ENCODE assay signal across 14 cellular contexts in genomic region chr7:27243340-27244163, GRCh38. TPM values are rescaled to one million over a fixed set of nuclear protein-coding genes. Genes with fewer than 3 reads are reported as not detected.
DNase-seq lines count a peak whose midpoint lies in the region; ATAC-seq and TF ChIP-seq lines count a peak whose summit lies in the region.
"Had no signal": no experiment of that assay in that cellular context is flagged by ENCODE, and none has a peak within 500 bp of the region (broad histone marks: within the 10 kb centered on the region; RNA-seq: fewer than 3 reads in every experiment).

No MANE protein-coding gene starts in this region.

- H3K9me3 Mint-ChIP-seq in CD4-positive, alpha-beta memory T cell: peaks cover 0 to 5% (median 0%) of the 10 kb centered on the region in 8 donors
- peaks cover 0 to 8% (median 0%) of the 10 kb centered on the region in 5 experiments for H3K9me3 Mint-ChIP-seq in brain
- peaks cover 0 to 2% (median 0%) of the 10 kb centered on the region in 11 donors for H3K9me3 Mint-ChIP-seq in naive thymus-derived CD4-positive, alpha-beta T cell

- H2AFZ ChIP-seq in neural cell (ENCODE audit: low read depth, low read length): no peak overlapping the region

- H3F3A ChIP-seq in neural cell (ENCODE audit: insufficient read depth, low read length, poor library complexity, severe bottlenecking): no peaks in the 10 kb centered on the region

- peak overlapping the region in 4 of 7 donors; percentile 7 to 73 (median 48) for H3K27ac Mint-ChIP-seq in CD4-positive, alpha-beta memory T cell
- H3K27ac Mint-ChIP-seq in brain: peak overlapping the region in 1 of 5 experiments; percentile 36
- peak overlapping the region in 2 of 9 donors; percentile 36 to 52 for H3K27ac Mint-ChIP-seq in naive thymus-derived CD4-positive, alpha-beta T cell
- H3K27ac Mint-ChIP-seq: activated naive CD8-positive, alpha-beta T cell had no signal

- CTCF ChIA-PET in CD4-positive, alpha-beta memory T cell (lab: Charles Lee; ENCODE audit: partially characterized antibody): no interaction called here
- CTCF ChIA-PET in naive thymus-derived CD4-positive, alpha-beta T cell (lab: Charles Lee): no interaction called here

- ATAC-seq in naive thymus-derived CD4-positive, alpha-beta T cell: no peak
- ATAC-seq: heart right ventricle, HepG2 had no signal

- H3K9ac ChIP-seq in neural cell (ENCODE audit: low read length): no peak overlapping the region

- POLR2A ChIA-PET in CD4-positive, alpha-beta memory T cell (lab: Charles Lee; ENCODE audit: partially characterized antibody): no interaction called here
- POLR2A ChIA-PET in naive thymus-derived CD4-positive, alpha-beta T cell (lab: Charles Lee): no interaction called here

- 0 out of 2 replicates have a peak overlapping the region, but pooled peaks have one; percentile 27 for H3K27ac ChIP-seq in 22Rv1
- no peak overlapping the region for H3K27ac ChIP-seq in CD4-positive, alpha-beta memory T cell (ENCODE audit: low read depth, low read length)
- no peak overlapping the region for H3K27ac ChIP-seq in neural cell (ENCODE audit: low read length)
- no peak overlapping the region for H3K27ac ChIP-seq in naive thymus-derived CD4-positive, alpha-beta T cell (ENCODE audit: low read depth, low read length)
- no peak overlapping the region for H3K27ac ChIP-seq in stomach
- H3K27ac ChIP-seq: heart right ventricle had no signal

- no peaks in the 10 kb centered on the region for H3K36me3 ChIP-seq in CD4-positive, alpha-beta memory T cell (ENCODE audit: insufficient read depth, low read length)
- no peaks in the 10 kb centered on the region for H3K36me3 ChIP-seq in neural cell (ENCODE audit: insufficient read depth, low read length)
- no peaks in the 10 kb centered on the region for H3K36me3 ChIP-seq in naive thymus-derived CD4-positive, alpha-beta T cell (ENCODE audit: control insufficient read depth in 2 of 3, insufficient read depth in 3 of 3, low read length in 3 of 3)
- H3K36me3 ChIP-seq in stomach: no peaks in the 10 kb centered on the region
- H3K36me3 ChIP-seq: heart right ventricle had no signal

- peak overlapping the region in 4 of 8 donors; percentile 3 to 11 (median 6) for H3K4me3 Mint-ChIP-seq in CD4-positive, alpha-beta memory T cell
- H3K4me3 Mint-ChIP-seq in brain: peak overlapping the region in 4 of 5 experiments; percentile 54 to 86 (median 80)
- peak overlapping the region in 5 of 10 donors; percentile 4 to 68 (median 41) for H3K4me3 Mint-ChIP-seq in naive thymus-derived CD4-positive, alpha-beta T cell

- H3K27me3 ChIP-seq in CD4-positive, alpha-beta memory T cell (ENCODE audit: insufficient read depth, low read length): peaks cover 54% of the 10 kb centered on the region
- H3K27me3 ChIP-seq in neural cell (ENCODE audit: insufficient read depth, low read depth, low read length): peaks cover 100% of the 10 kb centered on the region
- H3K27me3 ChIP-seq in naive thymus-derived CD4-positive, alpha-beta T cell (ENCODE audit: control insufficient read depth in 2 of 2, insufficient read depth in 2 of 2, low read length in 2 of 2): peaks cover 0 to 33% of the 10 kb centered on the region in 2 donors
- H3K27me3 ChIP-seq in stomach: peaks cover 51 to 100% (median 100%) of the 10 kb centered on the region in 3 donors

- no peaks in the 10 kb centered on the region for H3K79me2 ChIP-seq in neural cell (replicated peaks; ENCODE audit: insufficient read depth, low read length)

- peaks cover 12 to 48% (median 32%) of the 10 kb centered on the region in 4 donors for H3K4me1 Mint-ChIP-seq in CD4-positive, alpha-beta memory T cell
- H3K4me1 Mint-ChIP-seq in brain: peaks cover 38% of the 10 kb centered on the region
- peaks cover 4 to 47% (median 41%) of the 10 kb centered on the region in 7 donors for H3K4me1 Mint-ChIP-seq in naive thymus-derived CD4-positive, alpha-beta T cell

- WGBS in stomach, 5 donors: 5 to 11% (median 6%) methylated on average over 32 to 43 of the region's 43 CpGs

- no peaks in the 10 kb centered on the region for H3K9me3 ChIP-seq in CD4-positive, alpha-beta memory T cell (ENCODE audit: control insufficient read depth in 1 of 2, low read length in 2 of 2)
- H3K9me3 ChIP-seq in neural cell (ENCODE audit: low read length) (peaks cover 4% of the 10 kb centered on the region), stomach (no peaks in the 10 kb centered on the region)
- no peaks in the 10 kb centered on the region for H3K9me3 ChIP-seq in naive thymus-derived CD4-positive, alpha-beta T cell (ENCODE audit: control insufficient read depth in 2 of 3, low read length in 3 of 3)
- H3K9me3 ChIP-seq: heart right ventricle, mucosa of descending colon had no signal

- H3K9me2 ChIP-seq in neural cell (ENCODE audit: insufficient read depth, low read length): no peaks in the 10 kb centered on the region

- intact Hi-C loops in CD4-positive, alpha-beta memory T cell (cut with micrococcal nuclease): no loop called here
- intact Hi-C loops in naive thymus-derived CD4-positive, alpha-beta T cell (cut with micrococcal nuclease): loop anchor here in 1 of 2 donors (5.0 kb wide), 3 partner anchors 41 to 151 kb away; partner anchors contain the start of gene HOXA13
- intact Hi-C loops in stomach (cut with DNase I; ENCODE audit: low total_unique reads): no loop called here

- TF ChIP-seq POLR2A in stomach (IDR thresholded peaks at IDR 0.05): no peak

- TF ChIP-seq RAD21 in neural cell (conservative IDR thresholded peaks at IDR 0.05): no peak

- no peaks in the 10 kb centered on the region for H4K20me1 ChIP-seq in neural cell (ENCODE audit: insufficient read depth)

- TF ChIP-seq CTCF in 22Rv1 (IDR thresholded peaks at IDR 0.05) (no peak), brain (conservative IDR thresholded peaks at IDR 0.05) (no peak), neural cell (IDR thresholded peaks at IDR 0.05; ENCODE audit: poor library complexity, severe bottlenecking) (no peak), stomach (IDR thresholded peaks at IDR 0.05) (no peak)

- no peak overlapping the region for H3K4me2 ChIP-seq in neural cell (ENCODE audit: low read length)

- H3K27me3 Mint-ChIP-seq in CD4-positive, alpha-beta memory T cell: peaks cover 58 to 66% of the 10 kb centered on the region in 2 donors
- H3K27me3 Mint-ChIP-seq in brain: peaks cover 99% of the 10 kb centered on the region
- H3K27me3 Mint-ChIP-seq in naive thymus-derived CD4-positive, alpha-beta T cell: peaks cover 70 to 87% (median 81%) of the 10 kb centered on the region in 5 donors

- peaks cover 0 to 3% of the 10 kb centered on the region in 2 donors for H3K36me3 Mint-ChIP-seq in CD4-positive, alpha-beta memory T cell
- H3K36me3 Mint-ChIP-seq in brain: no peaks in the 10 kb centered on the region
- H3K36me3 Mint-ChIP-seq in naive thymus-derived CD4-positive, alpha-beta T cell: peaks cover 0 to 3% (median 0%) of the 10 kb centered on the region in 5 donors
- H3K36me3 Mint-ChIP-seq: activated naive CD8-positive, alpha-beta T cell had no signal

- TF ChIP-seq EP300 in neural cell (conservative IDR thresholded peaks at IDR 0.05; ENCODE audit: poor library complexity, severe bottlenecking) (no peak), stomach (IDR thresholded peaks at IDR 0.05) (no peak)

- H3K4me1 ChIP-seq in CD4-positive, alpha-beta memory T cell (ENCODE audit: insufficient read depth, low read length): peaks cover 9% of the 10 kb centered on the region
- H3K4me1 ChIP-seq in naive thymus-derived CD4-positive, alpha-beta T cell (ENCODE audit: control insufficient read depth in 2 of 2, insufficient read depth in 2 of 2, low read length in 2 of 2): peaks cover 0 to 3% of the 10 kb centered on the region in 2 donors
- H3K4me1 ChIP-seq in stomach: peaks cover 34 to 66% (median 52%) of the 10 kb centered on the region in 4 donors

- DNase-seq in CD4-positive, alpha-beta memory T cell: no peak
- no peak for DNase-seq in naive thymus-derived CD4-positive, alpha-beta T cell
- DNase-seq in H4 (ENCODE audit: low spot score): no peak
- DNase-seq in SHP77 treated with DMSO at 0.1 percent for 48 hours (lab: John Stamatoyannopoulos, UW): no peak
- no peak for DNase-seq in stomach
- DNase-seq: DMS79, heart right ventricle, NCI-H1436 treated with DMSO at 0.1 percent for 48 hours had no signal

- H3K4me3 ChIP-seq in CD4-positive, alpha-beta memory T cell (ENCODE audit: low read length in 2 of 2): no peak overlapping the region
- peak overlapping the region; percentile 56 for H3K4me3 ChIP-seq in neural cell (ENCODE audit: low read length)
- no peak overlapping the region for H3K4me3 ChIP-seq in naive thymus-derived CD4-positive, alpha-beta T cell (ENCODE audit: low read length)
- peak overlapping the region in 2 of 4 donors; percentile 25 to 33 for H3K4me3 ChIP-seq in stomach
- H3K4me3 ChIP-seq: mucosa of descending colon had no signal

TF ChIP-seq in neural cell, 6 proteins besides CTCF, POLR2A, EP300 and RAD21 (continues in another document):
- TF ChIP-seq POLR2AphosphoS5 (IDR thresholded peaks at IDR 0.05) (peak; percentile 7), EZH2 (IDR thresholded peaks at IDR 0.05; ENCODE audit: borderline replicate concordance, insufficient read depth, low read length, poor library complexity, severe bottlenecking) (peak; percentile 74)

RNA-seq across cellular contexts. Expression of gene EVX1, which starts 0.9 kb away (rescaled TPM):
- total RNA-seq in CD4-positive, alpha-beta memory T cell: not detected
- not detected for polyA plus RNA-seq in CD4-positive, alpha-beta memory T cell
- polyA plus RNA-seq in brain (ENCODE audit: insufficient read depth, low read depth, low replicate concordance) (0.27 TPM), neural cell (not detected in 2 replicates), stomach (not detected)
- not detected in 2 replicates for polyA minus RNA-seq in neural cell
- total RNA-seq in naive thymus-derived CD4-positive, alpha-beta T cell: under 1 TPM in 1 of 5 experiments, not detected in 4; 0.11 TPM
- not detected for polyA plus RNA-seq in naive thymus-derived CD4-positive, alpha-beta T cell
- not detected in 2 replicates for total RNA-seq in H4 (2014; rRNA removed; shearing (Covaris generic))
- not detected for total RNA-seq in stomach
- total RNA-seq: heart right ventricle, HepG2 had no signal
- polyA plus RNA-seq: heart right ventricle, HepG2 had no signal

RNA-seq across cellular contexts. Expression of gene HOXA13, which starts 43.7 kb away (rescaled TPM):
- total RNA-seq in CD4-positive, alpha-beta memory T cell: not detected
- polyA plus RNA-seq in CD4-positive, alpha-beta memory T cell: not detected
- polyA plus RNA-seq in brain (ENCODE audit: insufficient read depth, low read depth, low replicate concordance) (0.54 TPM), neural cell (not detected in 2 replicates), stomach (not detected)
- not detected in 2 replicates for polyA minus RNA-seq in neural cell
- not detected for total RNA-seq in naive thymus-derived CD4-positive, alpha-beta T cell
- not detected for polyA plus RNA-seq in naive thymus-derived CD4-positive, alpha-beta T cell
- total RNA-seq in H4 (2014; rRNA removed; shearing (Covaris generic)): 5.9 and 7.4 TPM in 2 replicates
- 10 to 100 TPM in 1 of 5 donors, not detected in 4; 29.0 TPM for total RNA-seq in stomach
- total RNA-seq: heart right ventricle had no signal
- polyA plus RNA-seq: heart right ventricle had no signal

RNA-seq across cellular contexts. Expression of gene HOXA11, which starts 58.5 kb away (rescaled TPM):
- not detected for total RNA-seq in CD4-positive, alpha-beta memory T cell
- polyA plus RNA-seq in CD4-positive, alpha-beta memory T cell: not detected
- polyA plus RNA-seq in brain (ENCODE audit: insufficient read depth, low read depth, low replicate concordance): 20.1 TPM
- not detected in 2 replicates for polyA plus RNA-seq in neural cell
- polyA minus RNA-seq in neural cell: not detected in 2 replicates
- not detected for total RNA-seq in naive thymus-derived CD4-positive, alpha-beta T cell
- not detected for polyA plus RNA-seq in naive thymus-derived CD4-positive, alpha-beta T cell
- 0.27 and 0.52 TPM in 2 replicates for total RNA-seq in H4 (2014; rRNA removed; shearing (Covaris generic))
- 1 to 10 TPM in 1 of 5 donors, not detected in 4; 5.2 TPM for total RNA-seq in stomach
- polyA plus RNA-seq in stomach: not detected
- total RNA-seq: heart right ventricle, HepG2 had no signal
- polyA plus RNA-seq: heart right ventricle, HepG2 had no signal

Comparison
In these comparisons a context has a peak if more than half of its experiments do, and no peak if none do; other contexts are left out.
1. RNA of gene HOXA11, which starts 58.5 kb away (polyA plus RNA-seq): 20.1 TPM in brain (single experiment); not detected in CD4-positive, alpha-beta memory T cell, not detected in neural cell, not detected in naive thymus-derived CD4-positive, alpha-beta T cell and not detected in stomach; every median in the first group is over 10 times any median in the second.